Comparison of ENCODE assay signal across 7 cellular contexts in genomic region chr12:49061157-49061650, GRCh38. TPM values are rescaled to one million over a fixed set of nuclear protein-coding genes. Genes with fewer than 3 reads are reported as not detected.
DNase-seq lines count a peak whose midpoint lies in the region; ATAC-seq and TF ChIP-seq lines count a peak whose summit lies in the region.

No MANE protein-coding gene starts in this region.

- peak overlapping the region; percentile 97 for H3K9ac ChIP-seq in iPS-15b (ENCODE audit: low read depth, low read length)

- no peaks in the 10 kb centered on the region for H3K9me3 Mint-ChIP-seq in activated CD8-positive, alpha-beta T cell treated with anti-CD3 and anti-CD28 coated beads for 36 hours

- H3K27me3 ChIP-seq in iPS-15b (ENCODE audit: control insufficient read depth, insufficient read depth, low read length) (no peaks in the 10 kb centered on the region), stomach (no peaks in the 10 kb centered on the region)

- H3K36me3 ChIP-seq in iPS-15b (ENCODE audit: control insufficient read depth, insufficient read depth, low read length) (peaks cover 5% of the 10 kb centered on the region), stomach (no peaks in the 10 kb centered on the region)

- TF ChIP-seq CTCF in HFF-Myc (IDR thresholded peaks at IDR 0.05; ENCODE audit: low read depth, low read length, missing control alignments): no peak
- no peak for TF ChIP-seq CTCF in activated CD8-positive, alpha-beta T cell treated with anti-CD3 and anti-CD28 coated beads for 36 hours (IDR thresholded peaks at IDR 0.05)
- TF ChIP-seq CTCF in stomach (IDR thresholded peaks at IDR 0.05): no peak

- peak overlapping the region; percentile 91 to 98 (median 95) for H3K27ac ChIP-seq in stomach

- intact Hi-C loops in activated CD8-positive, alpha-beta T cell treated with anti-CD3 and anti-CD28 coated beads for 36 hours (cut with micrococcal nuclease): no loop called here
- intact Hi-C loops in stomach (cut with DNase I; ENCODE audit: low total_unique reads): loop anchor here (10.0 kb wide), 1 partner anchor 64 kb away; no protein-coding TSS in a partner anchor

- CTCF ChIA-PET in activated CD8-positive, alpha-beta T cell treated with anti-CD3 and anti-CD28 coated beads for 36 hours (lab: Charles Lee): interaction anchor here (1.1 to 7.5 kb wide), 3 partner anchors 19 to 70 kb away, joined by 4 to 161 read pairs (median 48); partner anchors contain the start of gene TUBA1B

- H3K36me3 Mint-ChIP-seq in activated CD8-positive, alpha-beta T cell treated with anti-CD3 and anti-CD28 coated beads for 36 hours (ENCODE audit: low read depth): peaks cover 27% of the 10 kb centered on the region

- peak overlapping the region; percentile 98 for H3K27ac Mint-ChIP-seq in activated CD8-positive, alpha-beta T cell treated with anti-CD3 and anti-CD28 coated beads for 36 hours

- DNase-seq in HFF-Myc (ENCODE audit: extremely low read depth, low read depth): no peak
- DNase-seq in activated CD8-positive, alpha-beta T cell treated with anti-CD3 and anti-CD28 coated beads for 36 hours: no peak
- no peak for DNase-seq in stomach
- DNase-seq in stimulated activated CD4-positive, alpha-beta T cell treated with anti-CD3 and anti-CD28 coated beads, Interleukin-15, amount 100 ng/mL, for 24 hours: no peak
- no peak for DNase-seq in HT-29 (ENCODE audit: low spot score)
- DNase-seq in DMS 273 treated with DMSO at 0.1 percent for 48 hours (lab: John Stamatoyannopoulos, UW): no peak

- POLR2A ChIA-PET in activated CD8-positive, alpha-beta T cell treated with anti-CD3 and anti-CD28 coated beads for 36 hours (lab: Charles Lee): interaction anchor here (0.8 to 1.9 kb wide), 6 partner anchors 11 to 204 kb away, joined by 3 to 19 read pairs (median 5); partner anchors contain the start of gene TUBA1B

- WGBS in stomach, 5 donors: 5 to 6% (median 5%) methylated on average over 15 to 16 of the region's 16 CpGs

- H3K4me3 Mint-ChIP-seq in activated CD8-positive, alpha-beta T cell treated with anti-CD3 and anti-CD28 coated beads for 36 hours: peak overlapping the region; percentile 96

- H3K4me1 ChIP-seq in iPS-15b (ENCODE audit: control insufficient read depth, insufficient read depth, low read length) (peaks cover 16% of the 10 kb centered on the region), stomach (peaks cover 35 to 50% (median 41%) of the 10 kb centered on the region in 4 donors)

- TF ChIP-seq EP300 in stomach (IDR thresholded peaks at IDR 0.05): no peak

- peaks cover 32% of the 10 kb centered on the region for H3K4me1 Mint-ChIP-seq in activated CD8-positive, alpha-beta T cell treated with anti-CD3 and anti-CD28 coated beads for 36 hours (ENCODE audit: low read depth)

- no peak for ATAC-seq in activated CD8-positive, alpha-beta T cell treated with anti-CD3 and anti-CD28 coated beads for 36 hours

- H3K4me3 ChIP-seq in HFF-Myc (replicated peaks; ENCODE audit: low read depth, low read length) (peak overlapping the region; percentile 92), iPS-15b (ENCODE audit: low read depth, low read length) (peak overlapping the region; percentile 85), stomach (peak overlapping the region; percentile 80 to 99 (median 97))

- TF ChIP-seq POLR2A in stomach (IDR thresholded peaks at IDR 0.05): no peak

- H3K9me3 ChIP-seq in iPS-15b (ENCODE audit: control insufficient read depth, insufficient read depth, low read length) (no peaks in the 10 kb centered on the region), stomach (no peaks in the 10 kb centered on the region)

- H3K27me3 Mint-ChIP-seq in activated CD8-positive, alpha-beta T cell treated with anti-CD3 and anti-CD28 coated beads for 36 hours: no peaks in the 10 kb centered on the region

RNA-seq across cellular contexts. Expression of gene KMT2D, which starts 0.6 kb away (rescaled TPM):
- total RNA-seq in activated CD8-positive, alpha-beta T cell treated with anti-CD3 and anti-CD28 coated beads for 36 hours: 10 to 100 TPM; 57.5 to 62.3 TPM
- 100 to 1,000 TPM in 3 of 5 donors, 10 to 100 TPM in 2; 65.4 to 220 (median 110) TPM for total RNA-seq in stomach
- polyA plus RNA-seq in stomach: 10 to 100 TPM in 1 of 3 donors, 1 to 10 TPM in 2; 3.2 to 17.2 (median 7.4) TPM
- 28.3 and 32.4 TPM in 2 replicates for total RNA-seq in HT-29 (2014; rRNA removed; shearing (Covaris generic))

RNA-seq across cellular contexts. Expression of gene RHEBL1, which starts 8.6 kb away (rescaled TPM):
- 10 to 100 TPM; 18.5 to 19.8 TPM for total RNA-seq in activated CD8-positive, alpha-beta T cell treated with anti-CD3 and anti-CD28 coated beads for 36 hours
- total RNA-seq in stomach: not detected
- polyA plus RNA-seq in stomach: 1 to 10 TPM in 1 of 3 donors, under 1 TPM in 1, not detected in 1; 0.75 to 1.0 TPM
- total RNA-seq in HT-29 (2014; rRNA removed; shearing (Covaris generic)): 1.4 and 1.7 TPM in 2 replicates

RNA-seq across cellular contexts. Expression of gene DHH, which starts 33.4 kb away (rescaled TPM):
- under 1 TPM in 1 of 2 experiments, not detected in 1; 0.14 TPM for total RNA-seq in activated CD8-positive, alpha-beta T cell treated with anti-CD3 and anti-CD28 coated beads for 36 hours
- total RNA-seq in stomach: 1 to 10 TPM in 1 of 5 donors, under 1 TPM in 2, not detected in 2; 0.29 to 1.1 (median 0.58) TPM
- under 1 TPM; 0.10 to 0.15 (median 0.12) TPM for polyA plus RNA-seq in stomach
- total RNA-seq in HT-29 (2014; rRNA removed; shearing (Covaris generic)): 0.28 TPM in 1 of 2 replicates, not detected in the other

RNA-seq across cellular contexts. Expression of gene PRKAG1, which starts 42.6 kb away (rescaled TPM):
- 10 to 100 TPM; 43.3 to 47.3 TPM for total RNA-seq in activated CD8-positive, alpha-beta T cell treated with anti-CD3 and anti-CD28 coated beads for 36 hours
- total RNA-seq in stomach: 10 to 100 TPM in 4 of 5 donors, 1 to 10 TPM in 1; 5.8 to 68.7 (median 36.9) TPM
- polyA plus RNA-seq in stomach: 10 to 100 TPM; 42.6 to 61.7 (median 48.7) TPM
- 38.4 and 50.4 TPM in 2 replicates for total RNA-seq in HT-29 (2014; rRNA removed; shearing (Covaris generic))

RNA-seq across cellular contexts. Expression of gene LMBR1L, which starts 49.4 kb away (rescaled TPM):
- total RNA-seq in activated CD8-positive, alpha-beta T cell treated with anti-CD3 and anti-CD28 coated beads for 36 hours: 10 to 100 TPM; 43.5 to 50.9 TPM
- total RNA-seq in stomach: 10 to 100 TPM; 11.2 to 61.4 (median 54.9) TPM
- polyA plus RNA-seq in stomach: 10 to 100 TPM in 1 of 3 donors, 1 to 10 TPM in 2; 6.8 to 40.4 (median 7.8) TPM
- total RNA-seq in HT-29 (2014; rRNA removed; shearing (Covaris generic)): 16.1 and 24.6 TPM in 2 replicates
